8 cellular contexts compared by ENCODE assay signal in the genomic region with DNA sequence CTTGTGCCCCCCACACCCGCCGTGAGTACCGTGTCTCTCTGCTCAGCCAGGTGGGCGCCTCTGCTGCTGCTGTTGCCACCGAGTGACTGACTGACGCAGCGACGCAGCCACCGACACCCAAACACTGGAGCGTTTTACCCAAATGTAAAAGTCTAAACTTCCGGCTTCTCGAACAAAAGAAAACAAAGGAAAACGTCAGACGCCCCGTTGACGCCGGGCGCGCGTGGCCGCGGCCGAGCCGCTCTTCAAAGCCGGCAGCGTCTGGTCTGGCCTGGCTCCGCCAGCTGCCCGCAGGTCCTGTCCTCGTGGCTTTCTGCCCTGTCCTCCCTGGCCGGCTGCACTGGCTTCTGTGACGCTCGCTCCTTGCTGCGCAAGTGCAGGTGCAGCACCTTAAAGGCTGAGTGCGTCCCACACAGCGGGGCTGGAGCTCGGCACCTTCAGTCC. TPM values are rescaled to one million over a fixed set of nuclear protein-coding genes. Genes with fewer than 3 reads are reported as not detected.
A peak's percentile ranks its signal among the peaks of the same experiment; 100 is the strongest.
DNase-seq lines count a peak whose midpoint lies in the region; ATAC-seq and TF ChIP-seq lines count a peak whose summit lies in the region.

No MANE protein-coding gene starts in this region.

- H3K4me1 Mint-ChIP-seq in T-helper 2 cell treated with Interferon-gamma antibody and Interleukin-4, amounts not matched to agents 5 μg/mL and 100 μg/mL, for 36 hours (ENCODE audit: low read depth), result peaks cover 17% of the 10 kb centered on the region
- peaks cover 24% of the 10 kb centered on the region for H3K4me1 Mint-ChIP-seq in brain

- peak; percentile 88 for DNase-seq in COLO668 (lab: John Stamatoyannopoulos, UW; ENCODE audit: unreplicated experiment)
- peak; percentile 46 for DNase-seq in HuH-7.5 (ENCODE audit: low spot score)
- DNase-seq in T-helper 2 cell treated with Interferon-gamma antibody and Interleukin-4, amounts not matched to agents 5 μg/mL and 100 μg/mL, for 36 hours (ENCODE audit: low spot score), result peak; percentile 62
- peak; percentile 34 for DNase-seq in iris pigment epithelial cell (ENCODE audit: low read depth)
- DNase-seq in stimulated activated CD4-positive, alpha-beta T cell treated with anti-CD3 and anti-CD28 coated beads, Interleukin-15, amount 100 ng/mL, for 1 hour (ENCODE audit: low read depth in 1 of 2, low spot score in 1 of 2), result peak; percentile 40 to 53
- DNase-seq in NCI-H1105 (lab: John Stamatoyannopoulos, UW), result no peak

- peaks cover 16% of the 10 kb centered on the region for H3K27me3 Mint-ChIP-seq in T-helper 2 cell treated with Interferon-gamma antibody and Interleukin-4, amounts not matched to agents 5 μg/mL and 100 μg/mL, for 36 hours (ENCODE audit: low read depth)
- peaks cover 47% of the 10 kb centered on the region for H3K27me3 Mint-ChIP-seq in brain

- peak; percentile 39 for ATAC-seq in GM21381 (IDR thresholded peaks at IDR 0.05; ENCODE audit: unreplicated experiment)

- H3K36me3 Mint-ChIP-seq in T-helper 2 cell treated with Interferon-gamma antibody and Interleukin-4, amounts not matched to agents 5 μg/mL and 100 μg/mL, for 36 hours (ENCODE audit: low read depth), result no peaks in the 10 kb centered on the region
- H3K36me3 Mint-ChIP-seq in brain, result no peaks in the 10 kb centered on the region

- no peaks in the 10 kb centered on the region for H3K9me3 Mint-ChIP-seq in T-helper 2 cell treated with Interferon-gamma antibody and Interleukin-4, amounts not matched to agents 5 μg/mL and 100 μg/mL, for 36 hours
- H3K9me3 Mint-ChIP-seq in brain, result peaks cover 0 to 9% (median 5%) of the 10 kb centered on the region in 5 experiments

- no peak for TF ChIP-seq CTCF in brain (conservative IDR thresholded peaks at IDR 0.05)

- peak overlapping the region; percentile 99 for H3K27ac Mint-ChIP-seq in T-helper 2 cell treated with Interferon-gamma antibody and Interleukin-4, amounts not matched to agents 5 μg/mL and 100 μg/mL, for 36 hours
- H3K27ac Mint-ChIP-seq in brain, result peak overlapping the region in 4 of 5 experiments; percentile 76 to 92 (median 87)

- H3K4me3 Mint-ChIP-seq in T-helper 2 cell treated with Interferon-gamma antibody and Interleukin-4, amounts not matched to agents 5 μg/mL and 100 μg/mL, for 36 hours, result peak overlapping the region; percentile 99
- H3K4me3 Mint-ChIP-seq in brain, result peak overlapping the region; percentile 87 to 92 (median 90)

RNA-seq across cellular contexts. Expression of gene CLPTM1L, which starts 41.4 kb away (rescaled TPM):
- 130 TPM for polyA plus RNA-seq in brain (ENCODE audit: insufficient read depth, low read depth, low replicate concordance)

RNA-seq across cellular contexts. Expression of gene SLC6A3, which starts 58.9 kb away (rescaled TPM):
- 3.6 TPM for polyA plus RNA-seq in brain (ENCODE audit: insufficient read depth, low read depth, low replicate concordance)
